In genomic region chr13:27489456-27489855, GRCh38 we compare ENCODE assay signal across 16 cellular contexts.
"Had no signal": no experiment of that assay in that cellular context is flagged by ENCODE, and none has a peak within 500 bp of the region (broad histone marks: within the 10 kb centered on the region; RNA-seq: fewer than 3 reads in every experiment).

No MANE protein-coding gene starts in this region.

- H3K36me3 ChIP-seq: spleen, upper lobe of left lung had no signal

- DNase-seq: activated B cell treated with CpG ODN at 0.5 μM for 24 hours; activated CD4-positive, alpha-beta T cell treated with anti-CD3 and anti-CD28 coated beads for 4 hours; activated CD4-positive, alpha-beta T cell treated with anti-CD3 and anti-CD28 coated beads, Interleukin-2, amount 50 U/mL, for 48 hours; activated effector memory CD4-positive, alpha-beta T cell treated with anti-CD3 and anti-CD28 coated beads, Interleukin-2, amount 50 U/mL, for 16 hours; activated naive CD4-positive, alpha-beta T cell treated with anti-CD3 and anti-CD28 coated beads, Interleukin-2, amount 10 ng/mL, durations not matched to agents 7 days and 5 days; effector CD4-positive, alpha-beta T cell; mesenchymal stem cell; mucosa of descending colon; nephron progenitor cell; posterior cingulate gyrus; spleen; stimulated activated CD4-positive, alpha-beta T cell treated with anti-CD3 and anti-CD28 coated beads, Interleukin-4, amount 100 ng/mL, for 24 hours; stimulated activated naive CD4-positive, alpha-beta T cell treated with Interleukin-2 at 50 U/mL for 16 hours; T-helper 9 cell; upper lobe of left lung had no signal

- H3K9me3 Mint-ChIP-seq: activated B cell treated with CpG ODN at 0.5 μM for 24 hours; activated naive CD4-positive, alpha-beta T cell treated with anti-CD3 and anti-CD28 coated beads, Interleukin-2, amount 10 ng/mL, durations not matched to agents 7 days and 5 days; dendritic cell treated with granulocyte-macrophage colony-stimulating factor and Interleukin-4, amounts not matched to agents 40 ng/mL and 50 ng/mL, for 4 days had no signal

- H3K4me3 ChIP-seq: mucosa of descending colon, spleen, upper lobe of left lung had no signal

- H3K4me1 Mint-ChIP-seq: activated B cell treated with CpG ODN at 0.5 μM for 24 hours; activated naive CD4-positive, alpha-beta T cell treated with anti-CD3 and anti-CD28 coated beads, Interleukin-2, amount 10 ng/mL, durations not matched to agents 7 days and 5 days; nephron progenitor cell had no signal

- H3K27me3 Mint-ChIP-seq: activated B cell treated with CpG ODN at 0.5 μM for 24 hours; activated naive CD4-positive, alpha-beta T cell treated with anti-CD3 and anti-CD28 coated beads, Interleukin-2, amount 10 ng/mL, durations not matched to agents 7 days and 5 days; dendritic cell treated with granulocyte-macrophage colony-stimulating factor and Interleukin-4, amounts not matched to agents 40 ng/mL and 50 ng/mL, for 4 days had no signal

- H3K36me3 Mint-ChIP-seq: activated naive CD4-positive, alpha-beta T cell treated with anti-CD3 and anti-CD28 coated beads, Interleukin-2, amount 10 ng/mL, durations not matched to agents 7 days and 5 days had no signal

- H3K27me3 ChIP-seq: spleen, upper lobe of left lung had no signal

- H3K27ac ChIP-seq: spleen, upper lobe of left lung had no signal

- H3K4me1 ChIP-seq: spleen, upper lobe of left lung had no signal

- H3K4me3 Mint-ChIP-seq: activated B cell treated with CpG ODN at 0.5 μM for 24 hours; activated naive CD4-positive, alpha-beta T cell treated with anti-CD3 and anti-CD28 coated beads, Interleukin-2, amount 10 ng/mL, durations not matched to agents 7 days and 5 days; dendritic cell treated with granulocyte-macrophage colony-stimulating factor and Interleukin-4, amounts not matched to agents 40 ng/mL and 50 ng/mL, for 4 days; nephron progenitor cell had no signal

- H3K9me3 ChIP-seq: mucosa of descending colon, spleen, upper lobe of left lung had no signal

- H3K27ac Mint-ChIP-seq: activated B cell treated with CpG ODN at 0.5 μM for 24 hours; activated naive CD4-positive, alpha-beta T cell treated with anti-CD3 and anti-CD28 coated beads, Interleukin-2, amount 10 ng/mL, durations not matched to agents 7 days and 5 days; dendritic cell treated with granulocyte-macrophage colony-stimulating factor and Interleukin-4, amounts not matched to agents 40 ng/mL and 50 ng/mL, for 4 days; nephron progenitor cell had no signal
